In genomic region chr20:50286174-50286511, GRCh38 we compare ENCODE assay signal across 9 cellular contexts.
DNase-seq lines count a peak whose midpoint lies in the region; ATAC-seq, FAIRE-seq and TF ChIP-seq lines count a peak whose summit lies in the region.
"Had no signal": no experiment of that assay in that cellular context is flagged by ENCODE, and none has a peak within 500 bp of the region (broad histone marks: within the 10 kb centered on the region; RNA-seq: fewer than 3 reads in every experiment).

No MANE protein-coding gene starts in this region.

- TF ChIP-seq CTCF in SK-N-SH (IDR thresholded peaks at IDR 0.05), result no peak

- CTCF ChIA-PET in SK-N-SH (lab: Yijun Ruan, JAX), result no interaction called here

- H3K9me3 Mint-ChIP-seq in activated naive CD8-positive, alpha-beta T cell treated with anti-CD3 and anti-CD28 coated beads, Interleukin-2, amount 50 U/mL, for 24 hours, result no peaks in the 10 kb centered on the region
- no peaks in the 10 kb centered on the region for H3K9me3 Mint-ChIP-seq in activated naive CD8-positive, alpha-beta T cell treated with anti-CD3 and anti-CD28 coated beads for 36 hours
- H3K9me3 Mint-ChIP-seq in memory B cell, result no peaks in the 10 kb centered on the region

- peak overlapping the region; percentile 79 for H2AFZ ChIP-seq in SK-N-SH (ENCODE audit: low read depth)

- no peaks in the 10 kb centered on the region for H3K36me3 ChIP-seq in SK-N-SH (replicated peaks in 1 of 2; ENCODE audit: control insufficient read depth in 1 of 2, insufficient read depth in 2 of 2, low read length in 1 of 2)

- H3K27me3 ChIP-seq in SK-N-SH (ENCODE audit: insufficient read depth), result no peaks in the 10 kb centered on the region

- no peaks in the 10 kb centered on the region for H4K20me1 ChIP-seq in SK-N-SH (ENCODE audit: insufficient read depth)

- no peaks in the 10 kb centered on the region for H3K79me2 ChIP-seq in SK-N-SH (ENCODE audit: insufficient read depth)

- H3K27ac Mint-ChIP-seq in activated naive CD8-positive, alpha-beta T cell treated with anti-CD3 and anti-CD28 coated beads, Interleukin-2, amount 50 U/mL, for 24 hours, result peak overlapping the region; percentile 40
- no peak overlapping the region for H3K27ac Mint-ChIP-seq in activated naive CD8-positive, alpha-beta T cell treated with anti-CD3 and anti-CD28 coated beads for 36 hours
- H3K27ac Mint-ChIP-seq in memory B cell, result peak overlapping the region; percentile 10

- TF ChIP-seq EP300 in SK-N-SH (IDR thresholded peaks at IDR 0.05; ENCODE audit: borderline replicate concordance in 1 of 2, low read depth in 1 of 2, low read length in 1 of 2), result no peak

- WGBS in SK-N-SH (ENCODE audit: low lambda C conversion rate), result 88% methylated on average over 9 of the region's 9 CpGs

- H3K4me3 Mint-ChIP-seq in activated naive CD8-positive, alpha-beta T cell treated with anti-CD3 and anti-CD28 coated beads, Interleukin-2, amount 50 U/mL, for 24 hours, result no peak overlapping the region
- H3K4me3 Mint-ChIP-seq in activated naive CD8-positive, alpha-beta T cell treated with anti-CD3 and anti-CD28 coated beads for 36 hours, result no peak overlapping the region
- H3K4me3 Mint-ChIP-seq in memory B cell, result peak overlapping the region; percentile 64

- peaks cover 15% of the 10 kb centered on the region for H3K4me1 Mint-ChIP-seq in activated naive CD8-positive, alpha-beta T cell treated with anti-CD3 and anti-CD28 coated beads, Interleukin-2, amount 50 U/mL, for 24 hours
- H3K4me1 Mint-ChIP-seq in activated naive CD8-positive, alpha-beta T cell treated with anti-CD3 and anti-CD28 coated beads for 36 hours, result no peaks in the 10 kb centered on the region
- peaks cover 17% of the 10 kb centered on the region for H3K4me1 Mint-ChIP-seq in memory B cell

- H3K4me1 ChIP-seq in SK-N-SH (ENCODE audit: control insufficient read depth in 1 of 2, insufficient read depth in 2 of 2, low read depth in 1 of 2, low read length in 1 of 2), result peaks cover 14 to 23% of the 10 kb centered on the region in 2 experiments; a peak in 3 of 4 replicates

- no peak for DNase-seq in activated naive CD8-positive, alpha-beta T cell treated with anti-CD3 and anti-CD28 coated beads, Interleukin-2, amount 50 U/mL, for 24 hours
- DNase-seq in activated naive CD8-positive, alpha-beta T cell treated with anti-CD3 and anti-CD28 coated beads for 36 hours, result no peak
- DNase-seq in SK-N-SH (no peak), memory B cell (ENCODE audit: low spot score in 2 of 2) (no peak), urothelium cell line (ENCODE audit: low spot score) (peak; percentile 48), NCI-H146 (lab: John Stamatoyannopoulos, UW) (no peak)
- no peak for DNase-seq in activated naive CD4-positive, alpha-beta T cell (lab: John Stamatoyannopoulos, UW)
- DNase-seq: NCI-H1417 treated with DMSO at 0.1 percent for 48 hours had no signal

- peak overlapping the region in 1 of 2 experiments; percentile 43; a peak in 2 of 4 replicates for H3K27ac ChIP-seq in SK-N-SH (ENCODE audit: low read depth in 2 of 2, low read length in 1 of 2)

- H3K27me3 Mint-ChIP-seq in activated naive CD8-positive, alpha-beta T cell treated with anti-CD3 and anti-CD28 coated beads, Interleukin-2, amount 50 U/mL, for 24 hours, result peaks cover 24% of the 10 kb centered on the region
- H3K27me3 Mint-ChIP-seq in activated naive CD8-positive, alpha-beta T cell treated with anti-CD3 and anti-CD28 coated beads for 36 hours, result peaks cover 8% of the 10 kb centered on the region
- H3K27me3 Mint-ChIP-seq in memory B cell, result peaks cover 33% of the 10 kb centered on the region

- POLR2A ChIA-PET in SK-N-SH (lab: Yijun Ruan, JAX), result no interaction called here

- no peak overlapping the region for H3K9ac ChIP-seq in SK-N-SH

- H3K9me2 ChIP-seq in SK-N-SH, result no peaks in the 10 kb centered on the region

- H3K4me3 ChIP-seq in SK-N-SH (ENCODE audit: low read depth in 2 of 2, low read length in 1 of 2), result no peak overlapping the region

- no peaks in the 10 kb centered on the region for H3K36me3 Mint-ChIP-seq in activated naive CD8-positive, alpha-beta T cell treated with anti-CD3 and anti-CD28 coated beads, Interleukin-2, amount 50 U/mL, for 24 hours (ENCODE audit: low read depth)
- H3K36me3 Mint-ChIP-seq in activated naive CD8-positive, alpha-beta T cell treated with anti-CD3 and anti-CD28 coated beads for 36 hours, result no peaks in the 10 kb centered on the region
- H3K36me3 Mint-ChIP-seq in memory B cell, result no peaks in the 10 kb centered on the region

- no peak overlapping the region for H3K4me2 ChIP-seq in SK-N-SH

- ATAC-seq in activated naive CD8-positive, alpha-beta T cell treated with anti-CD3 and anti-CD28 coated beads, Interleukin-2, amount 50 U/mL, for 24 hours, result no peak
- peak; percentile 31 for ATAC-seq in memory B cell (ENCODE audit: low read depth)
- no peak for ATAC-seq in GM18858 (IDR thresholded peaks at IDR 0.05; ENCODE audit: unreplicated experiment)

- no peaks in the 10 kb centered on the region for H3K9me3 ChIP-seq in SK-N-SH

- no peak for TF ChIP-seq RAD21 in SK-N-SH (IDR thresholded peaks at IDR 0.05; ENCODE audit: low read length)

- no peaks in the 10 kb centered on the region for H3F3A ChIP-seq in SK-N-SH (replicated peaks; ENCODE audit: insufficient read depth)

- no peak for FAIRE-seq in urothelium cell line (lab: Jason Lieb, UNC)

TF ChIP-seq in SK-N-SH, 30 proteins besides CTCF, POLR2A, EP300 and RAD21:
- TF ChIP-seq USF1 (IDR thresholded peaks at IDR 0.05; ENCODE audit: borderline replicate concordance, low read depth), result no peak
- TF ChIP-seq ELF1 (IDR thresholded peaks at IDR 0.05), result no peak
- TF ChIP-seq ZBTB33 (IDR thresholded peaks at IDR 0.05; ENCODE audit: borderline replicate concordance, low read depth), result no peak
- no peak for TF ChIP-seq IRF3 (IDR thresholded peaks at IDR 0.05; ENCODE audit: low read depth, low read length)
- TF ChIP-seq MAX (IDR thresholded peaks at IDR 0.05; ENCODE audit: low read depth), result no peak
- TF ChIP-seq MEF2A (IDR thresholded peaks at IDR 0.05; ENCODE audit: borderline replicate concordance, low read depth), result no peak
- TF ChIP-seq TAF1 (IDR thresholded peaks at IDR 0.05; ENCODE audit: borderline replicate concordance, low read depth, low read length), result no peak
- TF ChIP-seq CHD2 (IDR thresholded peaks at IDR 0.05; ENCODE audit: low read length, partially characterized antibody), result no peak
- TF ChIP-seq JUND (IDR thresholded peaks at IDR 0.05), result no peak
- no peak for TF ChIP-seq FOXM1 (IDR thresholded peaks at IDR 0.05; ENCODE audit: low read depth)
- TF ChIP-seq NRF1 (IDR thresholded peaks at IDR 0.05; ENCODE audit: low read depth, low read length), result no peak
- TF ChIP-seq RCOR1 (IDR thresholded peaks at IDR 0.05; ENCODE audit: low read length), result no peak
- TF ChIP-seq GATA2 (CRISPR knock-in tag; IDR thresholded peaks at IDR 0.05), result no peak
- no peak for TF ChIP-seq FOXJ3 (CRISPR knock-in tag; IDR thresholded peaks at IDR 0.05)
